In the genomic region with DNA sequence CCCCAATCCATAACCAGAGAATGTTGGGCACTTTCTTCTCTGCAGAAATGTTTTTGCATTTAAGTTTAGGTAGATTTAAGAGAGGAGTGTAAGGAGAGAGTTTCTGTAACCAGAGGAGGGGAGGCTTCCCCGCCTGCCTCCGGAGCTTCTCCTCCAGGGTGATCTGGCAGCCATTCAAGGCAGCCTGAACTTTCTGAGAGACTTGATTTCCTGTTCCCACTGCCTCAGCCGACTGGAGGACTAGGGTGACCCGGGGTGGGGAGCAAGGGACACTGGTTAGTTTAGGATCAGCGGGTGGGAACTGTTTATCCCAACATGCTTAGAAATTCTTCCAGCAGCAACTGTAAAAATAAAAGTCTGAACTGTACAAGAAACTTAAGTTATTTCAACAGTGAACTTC, we compare ENCODE assay signal across 9 cellular contexts.
DNase-seq lines count a peak whose midpoint lies in the region; ATAC-seq and TF ChIP-seq lines count a peak whose summit lies in the region.
"Had no signal": no experiment of that assay in that cellular context is flagged by ENCODE, and none has a peak within 500 bp of the region (broad histone marks: within the 10 kb centered on the region; RNA-seq: fewer than 3 reads in every experiment).

No MANE protein-coding gene starts in this region.

- H3K36me3 ChIP-seq in mucosa of rectum (ENCODE audit: control insufficient read depth in 2 of 2, insufficient read depth in 2 of 2, low read length in 2 of 2): no peaks in the 10 kb centered on the region

- no peaks in the 10 kb centered on the region for H3K27me3 Mint-ChIP-seq in effector memory CD8-positive, alpha-beta T cell
- H3K27me3 Mint-ChIP-seq: memory B cell had no signal

- DNase-seq in AG08396 (ENCODE audit: low spot score) (peak; percentile 32), NCI-H226 (peak; percentile 48), coronary artery (ENCODE audit: low spot score) (no peak)
- no peak for DNase-seq in effector memory CD8-positive, alpha-beta T cell

- H3K36me3 Mint-ChIP-seq in effector memory CD8-positive, alpha-beta T cell (ENCODE audit: insufficient read depth): peaks cover 10% of the 10 kb centered on the region

- no peaks in the 10 kb centered on the region for H3K9me3 ChIP-seq in mucosa of rectum (ENCODE audit: control insufficient read depth in 2 of 2, low read length in 2 of 2)

- H3K27ac ChIP-seq in coronary artery (peak overlapping the region in 1 of 2 donors; percentile 46), mucosa of rectum (ENCODE audit: low read depth in 2 of 2, low read length in 2 of 2) (peak overlapping the region; percentile 76)

- H3K9me3 Mint-ChIP-seq in effector memory CD8-positive, alpha-beta T cell: no peaks in the 10 kb centered on the region
- H3K9me3 Mint-ChIP-seq: memory B cell had no signal

- H3K27me3 ChIP-seq in mucosa of rectum (ENCODE audit: control insufficient read depth in 2 of 2, insufficient read depth in 2 of 2, low read length in 2 of 2): peaks cover 0 to 7% of the 10 kb centered on the region in 2 donors

- H3K27ac Mint-ChIP-seq in effector memory CD8-positive, alpha-beta T cell: peak overlapping the region in 1 of 2 donors; percentile 83
- H3K27ac Mint-ChIP-seq: memory B cell had no signal

- peaks cover 8 to 29% of the 10 kb centered on the region in 2 donors for H3K4me1 ChIP-seq in mucosa of rectum (ENCODE audit: control insufficient read depth in 2 of 2, insufficient read depth in 2 of 2, low read length in 2 of 2)

- no peak overlapping the region for H3K4me3 Mint-ChIP-seq in effector memory CD8-positive, alpha-beta T cell

- H3K4me3 ChIP-seq in coronary artery (peak overlapping the region; percentile 27), mucosa of rectum (ENCODE audit: low read length in 2 of 2) (no peak overlapping the region)

- H3K9ac ChIP-seq in mucosa of rectum (ENCODE audit: low read depth in 1 of 2, low read length in 2 of 2): peak overlapping the region in 1 of 2 donors; percentile 18

- TF ChIP-seq CTCF in coronary artery (IDR thresholded peaks at IDR 0.05): no peak

- no peak for ATAC-seq in effector memory CD8-positive, alpha-beta T cell (replicated peaks)
- ATAC-seq in HG03025 (IDR thresholded peaks at IDR 0.05; ENCODE audit: low FRiP score, unreplicated experiment): no peak
- no peak for ATAC-seq in GM21360 (IDR thresholded peaks at IDR 0.05; ENCODE audit: unreplicated experiment)
- no peak for ATAC-seq in GM18502 (IDR thresholded peaks at IDR 0.05; ENCODE audit: poor library complexity, unreplicated experiment)

- H3K4me1 Mint-ChIP-seq in effector memory CD8-positive, alpha-beta T cell (ENCODE audit: low read depth in 2 of 2): peaks cover 28 to 54% of the 10 kb centered on the region in 2 donors

Comparison
In these comparisons a context has a peak if more than half of its experiments do, and no peak if none do; other contexts are left out.
1. DNase-seq: peak in AG08396 (single experiment) and NCI-H226 (single experiment); none in coronary artery (single experiment) and effector memory CD8-positive, alpha-beta T cell (0 of 3).